ENCODE assay signal across 8 cellular contexts in genomic region chr15:97959738-97960363, GRCh38. TPM values are rescaled to one million over a fixed set of nuclear protein-coding genes. Genes with fewer than 3 reads are reported as not detected.
DNase-seq lines count a peak whose midpoint lies in the region; ATAC-seq and TF ChIP-seq lines count a peak whose summit lies in the region.

No MANE protein-coding gene starts in this region.

- H2AFZ ChIP-seq in PC-3 (ENCODE audit: low read length) = peak overlapping the region; percentile 79
- H2AFZ ChIP-seq in neuron (ENCODE audit: low read depth, low read length) = peak overlapping the region; percentile 30

- no peaks in the 10 kb centered on the region for H3F3A ChIP-seq in PC-3 (ENCODE audit: low read length, unreplicated experiment)

- peaks cover 3% of the 10 kb centered on the region for H3K27me3 Mint-ChIP-seq in endothelial cell (ENCODE audit: unreplicated experiment)

- no peak for TF ChIP-seq CTCF in PC-3 (conservative IDR thresholded peaks at IDR 0.05; ENCODE audit: low read depth, low read length)
- no peak for TF ChIP-seq CTCF in endothelial cell (IDR thresholded peaks at IDR 0.05; ENCODE audit: unreplicated experiment)

- ATAC-seq in PC-3 (no peak), GM19395 (IDR thresholded peaks at IDR 0.05; ENCODE audit: unreplicated experiment) (no peak), GM18498 (IDR thresholded peaks at IDR 0.05; ENCODE audit: unreplicated experiment) (no peak)

- H3K4me1 Mint-ChIP-seq in endothelial cell (ENCODE audit: unreplicated experiment) = peaks cover 8% of the 10 kb centered on the region

- intact Hi-C loops in PC-3 (cut with micrococcal nuclease) = no loop called here

- DNase-seq in CD1c-positive myeloid dendritic cell (ENCODE audit: extremely low spot score) = peak; percentile 44
- DNase-seq in PC-3 = no peak
- DNase-seq in endothelial cell (ENCODE audit: low spot score) = no peak
- DNase-seq in RPMI8226 = no peak
- DNase-seq in iPS-NIHi7 (ENCODE audit: extremely low spot score) = no peak

- H3K27ac ChIP-seq in PC-3 (ENCODE audit: low read length) = no peak overlapping the region

- 0 out of 2 replicates have a peak, but pooled peaks cover 3% of the 10 kb centered on the region for H3K27me3 ChIP-seq in PC-3 (ENCODE audit: low read length)
- H3K27me3 ChIP-seq in neuron (ENCODE audit: insufficient read depth, low read length) = no peaks in the 10 kb centered on the region

- H3K4me3 ChIP-seq in PC-3 (ENCODE audit: low read length) (peak overlapping the region; percentile 66), neuron (ENCODE audit: low read length) (peak overlapping the region; percentile 49)

- no peaks in the 10 kb centered on the region for H3K9me2 ChIP-seq in PC-3 (replicated peaks; ENCODE audit: low read length)

- H4K20me1 ChIP-seq in PC-3 (ENCODE audit: low read length) = no peaks in the 10 kb centered on the region

- peak overlapping the region; percentile 87 for H3K4me2 ChIP-seq in PC-3 (ENCODE audit: low read length)

- H3K27ac Mint-ChIP-seq in endothelial cell (ENCODE audit: unreplicated experiment) = peak overlapping the region; percentile 66

- CTCF ChIA-PET in PC-3 (lab: Charles Lee) = no interaction called here

- H3K9ac ChIP-seq in PC-3 (ENCODE audit: low read length) = no peak overlapping the region

- peaks cover 33% of the 10 kb centered on the region for H3K79me2 ChIP-seq in PC-3 (ENCODE audit: low read length)

- peak overlapping the region; percentile 82 for H3K4me3 Mint-ChIP-seq in endothelial cell (ENCODE audit: unreplicated experiment)

- no peaks in the 10 kb centered on the region for H3K36me3 Mint-ChIP-seq in endothelial cell (ENCODE audit: low read depth, unreplicated experiment)

- no peaks in the 10 kb centered on the region for H3K9me3 ChIP-seq in PC-3 (ENCODE audit: low read length)
- H3K9me3 ChIP-seq in neuron (ENCODE audit: low read length) = no peaks in the 10 kb centered on the region

- H3K36me3 ChIP-seq in PC-3 (ENCODE audit: low read depth, low read length) = no peaks in the 10 kb centered on the region
- peaks cover 9% of the 10 kb centered on the region for H3K36me3 ChIP-seq in neuron (ENCODE audit: insufficient read depth, low read length)

- H3K4me1 ChIP-seq in PC-3 (ENCODE audit: insufficient read depth, low read length) = peaks cover 19% of the 10 kb centered on the region
- H3K4me1 ChIP-seq in neuron (ENCODE audit: insufficient read depth, low read length) = peaks cover 22% of the 10 kb centered on the region

- H3K9me3 Mint-ChIP-seq in endothelial cell (ENCODE audit: unreplicated experiment) = no peaks in the 10 kb centered on the region

- POLR2A ChIA-PET in PC-3 (lab: Charles Lee; ENCODE audit: unreplicated experiment) = no interaction called here

- BruUV-seq in PC-3 (replicated peaks; lab: Mats Ljungman, UMichigan) = no TSS peak

RNA-seq across cellular contexts. Expression of gene ARRDC4, which starts 0.7 kb away (rescaled TPM):
- total RNA-seq in PC-3 (2014; rRNA removed) = 7.1 TPM in 2 replicates
- 6.7 TPM for total RNA-seq in endothelial cell (ENCODE audit: unreplicated experiment)
